In genomic region chr9:98314381-98315066, GRCh38 we compare ENCODE assay signal across 14 cellular contexts. TPM values are rescaled to one million over a fixed set of nuclear protein-coding genes. Genes with fewer than 3 reads are reported as not detected.
A peak's percentile ranks its signal among the peaks of the same experiment; 100 is the strongest.
DNase-seq lines count a peak whose midpoint lies in the region; ATAC-seq and TF ChIP-seq lines count a peak whose summit lies in the region.
"Had no signal": no experiment of that assay in that cellular context is flagged by ENCODE, and none has a peak within 500 bp of the region (broad histone marks: within the 10 kb centered on the region; RNA-seq: fewer than 3 reads in every experiment).

No MANE protein-coding gene starts in this region.

- peak; percentile 64 for DNase-seq in AG10803 (ENCODE audit: low read depth)
- DNase-seq in IMR-90 = peak; percentile 69
- peak; percentile 85 for DNase-seq in amniotic epithelial cell (ENCODE audit: low read depth)
- DNase-seq in iris pigment epithelial cell (ENCODE audit: low read depth) = peak; percentile 89
- DNase-seq in NCI-H524 (lab: John Stamatoyannopoulos, UW) = no peak
- no peak for DNase-seq in activated T-cell treated with anti-CD3 and anti-CD28 coated beads, Interleukin-2, amount 50 U/mL, for 1 hour
- DNase-seq: activated T-cell treated with anti-CD3 and anti-CD28 coated beads, Interleukin-2, amount 50 U/mL, for 72 hours; C1 segment of cervical spinal cord; Kasumi-1; stimulated activated CD4-positive, alpha-beta T cell treated with anti-CD3 and anti-CD28 coated beads, Interleukin-4, amount 100 ng/mL, for 1 hour; stimulated activated naive CD4-positive, alpha-beta T cell treated with Interleukin-2 at 50 U/mL for 16 hours had no signal

- H2BK5ac ChIP-seq in IMR-90 (ENCODE audit: low read depth, low read length, poor library complexity, severe bottlenecking) = peak overlapping the region; percentile 41

- 0 out of 2 replicates have a peak, but pooled peaks cover 3% of the 10 kb centered on the region for H4K20me1 ChIP-seq in IMR-90 (ENCODE audit: insufficient read depth, low read length)

- BruUV-seq in IMR-90 (replicated peaks; lab: Mats Ljungman, UMichigan) = no TSS peak

- peaks cover 25% of the 10 kb centered on the region for H3K9me1 ChIP-seq in IMR-90 (ENCODE audit: insufficient read depth, low read length)

- H2BK120ac ChIP-seq in IMR-90 (ENCODE audit: low read depth, low read length) = peak overlapping the region; percentile 73

- in situ Hi-C loops in IMR-90 (cut with MboI; ENCODE audit: low sequenced_read_pairs) = loop anchor here (5.0 kb wide), 2 partner anchors 393 to 458 kb away; partner anchors contain the start of gene GABBR2

- CTCF ChIA-PET in IMR-90 (lab: Yijun Ruan, JAX) = interaction anchor here (1.0 to 2.8 kb wide), 6 partner anchors 12 to 461 kb away, joined by 3 to 20 read pairs (median 6); no protein-coding TSS in a partner anchor

- 0 out of 2 replicates have a peak overlapping the region, but pooled peaks have one; percentile 35 for H3K14ac ChIP-seq in IMR-90 (replicated peaks; ENCODE audit: low read depth, low read length)

- H3K56ac ChIP-seq in IMR-90 (ENCODE audit: extremely low read depth, insufficient read depth, low read length) = no peak overlapping the region

- H2AK9ac ChIP-seq in IMR-90 (replicated peaks; ENCODE audit: low read depth, low read length, poor library complexity) = peak overlapping the region; percentile 57

- H3K9ac ChIP-seq in IMR-90 (ENCODE audit: low read depth, low read length) = no peak overlapping the region; the same call in 1 of the 2 replicates

- H2BK20ac ChIP-seq in IMR-90 (ENCODE audit: low read depth, low read length) = peak overlapping the region; percentile 38; the same call in 1 of the 2 replicates

- no peaks in the 10 kb centered on the region for H3K27me3 ChIP-seq in IMR-90 (ENCODE audit: control insufficient read depth, insufficient read depth, low read length)

- peak overlapping the region in 1 of 2 experiments; percentile 34; a peak in 2 of 4 replicates for H4K8ac ChIP-seq in IMR-90 (ENCODE audit: low read depth in 2 of 2, low read length in 2 of 2)

- H2AK5ac ChIP-seq in IMR-90 (ENCODE audit: low read depth, low read length) = peak overlapping the region; percentile 70

- no peak overlapping the region for H3K4me2 ChIP-seq in IMR-90 (ENCODE audit: low read depth, low read length)

- H4K91ac ChIP-seq in IMR-90 (ENCODE audit: insufficient read depth, low read depth, low read length) = 0 out of 2 replicates have a peak overlapping the region, but pooled peaks have one; percentile 42

- H3K18ac ChIP-seq in IMR-90 (ENCODE audit: low read depth, low read length) = peak overlapping the region; percentile 28; the same call in 1 of the 2 replicates

- H3K4ac ChIP-seq in IMR-90 (ENCODE audit: low read depth, low read length) = peak overlapping the region; percentile 71

- no peaks in the 10 kb centered on the region for H3K9me3 ChIP-seq in IMR-90 (ENCODE audit: control insufficient read depth, insufficient read depth, low read length)
- H3K9me3 ChIP-seq: prostate gland had no signal

- H3K23ac ChIP-seq in IMR-90 (ENCODE audit: low read depth, low read length) = peak overlapping the region; percentile 35; the same call in 1 of the 2 replicates

- TF ChIP-seq POLR2A in IMR-90 (IDR thresholded peaks at IDR 0.05; ENCODE audit: low read depth, low read length) = no peak

- dilution Hi-C loops in IMR-90 (cut with HindIII; ENCODE audit: low sequenced_read_pairs, unreplicated experiment) = no loop called here

- peak; percentile 8; the same call in 1 of the 2 replicates for ATAC-seq in IMR-90 (ENCODE audit: low read depth)
- no peak for ATAC-seq in HG02840 (IDR thresholded peaks at IDR 0.05; ENCODE audit: low FRiP score, unreplicated experiment)
- ATAC-seq in HG02870 (IDR thresholded peaks at IDR 0.05; ENCODE audit: unreplicated experiment) = no peak

- TF ChIP-seq CTCF in AG10803 (conservative IDR thresholded peaks at IDR 0.05; ENCODE audit: low read length) = no peak
- no peak for TF ChIP-seq CTCF in IMR-90 (conservative IDR thresholded peaks at IDR 0.05; ENCODE audit: low read depth, low read length)

- POLR2A ChIA-PET in IMR-90 (lab: Charles Lee; ENCODE audit: unreplicated experiment) = no interaction called here

- peak overlapping the region; percentile 65 for H2AFZ ChIP-seq in IMR-90 (replicated peaks; ENCODE audit: low read length, poor library complexity)

- no peaks in the 10 kb centered on the region for H3K36me3 ChIP-seq in IMR-90 (ENCODE audit: control insufficient read depth, insufficient read depth, low read length)
- H3K36me3 ChIP-seq: prostate gland had no signal

- H3K4me3 ChIP-seq in AG10803 (ENCODE audit: low read length) = no peak overlapping the region
- no peak overlapping the region for H3K4me3 ChIP-seq in IMR-90 (ENCODE audit: insufficient read depth, low read depth, low read length)
- H3K4me3 ChIP-seq: prostate gland had no signal

- WGBS in IMR-90 (ENCODE audit: extremely low coverage in 2 of 2, insufficient read length in 1 of 2), 2 experiments = 60% methylated on average over 2 of the region's 6 CpGs; no CpG with 5 or more reads in 1 of the 2 experiments

- no peak overlapping the region for H3K27ac ChIP-seq in IMR-90 (ENCODE audit: insufficient read depth, low read length)
- H3K27ac ChIP-seq: prostate gland had no signal

- H3K4me1 ChIP-seq in IMR-90 (ENCODE audit: control insufficient read depth, insufficient read depth, low read length) = peaks cover 24% of the 10 kb centered on the region
- H3K4me1 ChIP-seq: prostate gland had no signal

- H2BK15ac ChIP-seq in IMR-90 (ENCODE audit: low read depth, low read length) = 0 out of 3 replicates have a peak overlapping the region, but pooled peaks have one; percentile 35

- TF ChIP-seq RAD21 in IMR-90 (IDR thresholded peaks at IDR 0.05; ENCODE audit: low read length) = no peak

- H3K79me1 ChIP-seq in IMR-90 (ENCODE audit: low read depth in 1 of 2, low read length in 2 of 2) = peaks cover 0 to 57% of the 10 kb centered on the region in 2 experiments; a peak in 2 of 4 replicates

- H4K5ac ChIP-seq in IMR-90 (ENCODE audit: low read depth, low read length) = no peak overlapping the region; the same call in 1 of the 2 replicates

- intact Hi-C loops in IMR-90 (cut with micrococcal nuclease) = loop anchor here (1.0 to 10.0 kb wide), 7 partner anchors 98 to 534 kb away; no protein-coding TSS in a partner anchor

TF ChIP-seq in IMR-90, 13 proteins besides CTCF, POLR2A, EP300 and RAD21:
- TF ChIP-seq CEBPB (IDR thresholded peaks at IDR 0.05; ENCODE audit: low read depth, low read length) (peak; percentile 92), NFE2L2 (IDR thresholded peaks at IDR 0.05; ENCODE audit: low read depth, low read length) (no peak)

RNA-seq across cellular contexts. Expression of gene TBC1D2, which starts 59.1 kb away (rescaled TPM):
- total RNA-seq in IMR-90 (2012; rRNA removed) = 35.6 and 36.9 TPM in 2 replicates
- polyA plus RNA-seq in IMR-90 (2012; rRNA removed) = 62.7 and 75.3 TPM in 2 replicates
- 64.9 and 68.1 TPM in 2 replicates for polyA plus RNA-seq in IMR-90 (2012; cell fraction: cytosol; rRNA removed)
- polyA plus RNA-seq in IMR-90 (2012; cell fraction: nucleus; rRNA removed; ENCODE audit: low replicate concordance) = 82.5 and 192 TPM in 2 replicates

Comparison
In these comparisons a context has a peak if more than half of its experiments do, and no peak if none do; other contexts are left out.
1. DNase-seq: peak in AG10803 (single experiment), IMR-90 (single experiment), amniotic epithelial cell (single experiment) and iris pigment epithelial cell (single experiment); none in NCI-H524 (0 of 2) and activated T-cell treated with anti-CD3 and anti-CD28 coated beads, Interleukin-2, amount 50 U/mL, for 1 hour (single experiment).